Comparison of ENCODE assay signal across 8 cellular contexts in the genomic region with DNA sequence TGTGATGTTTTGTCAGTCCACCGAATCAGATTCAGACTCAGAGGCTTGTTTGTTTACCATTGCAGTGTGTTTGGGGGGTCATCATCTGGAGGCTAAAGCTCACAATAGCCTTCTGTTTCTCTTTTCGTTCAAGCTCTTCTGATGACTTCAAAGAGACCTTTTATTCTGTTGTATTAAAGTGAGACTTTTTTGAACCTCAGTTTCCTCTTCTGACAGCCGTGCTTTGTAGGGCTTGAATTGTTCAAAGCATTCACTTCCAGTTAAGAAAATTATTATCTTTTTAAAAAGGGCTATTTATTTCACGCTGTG. TPM values are rescaled to one million over a fixed set of nuclear protein-coding genes. Genes with fewer than 3 reads are reported as not detected.
DNase-seq lines count a peak whose midpoint lies in the region; ATAC-seq, FAIRE-seq and TF ChIP-seq lines count a peak whose summit lies in the region.

No MANE protein-coding gene starts in this region.

- CTCF ChIA-PET in activated CD4-positive, alpha-beta T cell treated with anti-CD3 and anti-CD28 coated beads for 36 hours (lab: Charles Lee), result interaction anchor here (0.7 to 9.4 kb wide), 9 partner anchors 9 to 160 kb away, joined by 3 to 58 read pairs (median 4); a partner anchor contains a TSS

- H3K9me3 Mint-ChIP-seq in activated CD4-positive, alpha-beta T cell treated with anti-CD3 and anti-CD28 coated beads for 36 hours (ENCODE audit: low read depth), result no peaks in the 10 kb centered on the region
- no peaks in the 10 kb centered on the region for H3K9me3 Mint-ChIP-seq in activated naive CD8-positive, alpha-beta T cell treated with anti-CD3 and anti-CD28 coated beads, Interleukin-2, amount 50 U/mL, for 24 hours

- no peak for FAIRE-seq in kidney (lab: Jason Lieb, UNC)

- TF ChIP-seq POLR2A in suprapubic skin (IDR thresholded peaks at IDR 0.05), result no peak

- no peaks in the 10 kb centered on the region for H3K27me3 ChIP-seq in suprapubic skin

- peaks cover 9 to 21% of the 10 kb centered on the region in 2 donors for H3K4me1 ChIP-seq in kidney (ENCODE audit: control insufficient read depth in 1 of 2, insufficient read depth in 1 of 2, low read depth in 1 of 2, low read length in 2 of 2)
- H3K4me1 ChIP-seq in suprapubic skin, result peaks cover 40% of the 10 kb centered on the region

- peak overlapping the region; percentile 71 to 78 for H3K9ac ChIP-seq in kidney (ENCODE audit: low read length in 2 of 2)

- H3K36me3 Mint-ChIP-seq in activated CD4-positive, alpha-beta T cell treated with anti-CD3 and anti-CD28 coated beads for 36 hours (ENCODE audit: low read depth), result peaks cover 13% of the 10 kb centered on the region
- peaks cover 9% of the 10 kb centered on the region for H3K36me3 Mint-ChIP-seq in activated naive CD8-positive, alpha-beta T cell treated with anti-CD3 and anti-CD28 coated beads, Interleukin-2, amount 50 U/mL, for 24 hours (ENCODE audit: low read depth)

- intact Hi-C loops in activated CD4-positive, alpha-beta T cell treated with anti-CD3 and anti-CD28 coated beads for 36 hours (cut with DNase I, micrococcal nuclease), result loop anchor here (2.0 to 5.0 kb wide), 4 partner anchors 21 to 158 kb away; a partner anchor contains a TSS
- intact Hi-C loops in kidney (cut with DNase I), result loop anchor here (10.0 kb wide), 1 partner anchor 81 kb away; no protein-coding TSS in a partner anchor

- H3K4me1 Mint-ChIP-seq in activated CD4-positive, alpha-beta T cell treated with anti-CD3 and anti-CD28 coated beads for 36 hours, result peaks cover 30% of the 10 kb centered on the region
- H3K4me1 Mint-ChIP-seq in activated naive CD8-positive, alpha-beta T cell treated with anti-CD3 and anti-CD28 coated beads, Interleukin-2, amount 50 U/mL, for 24 hours, result peaks cover 45% of the 10 kb centered on the region

- H3K4me3 ChIP-seq in kidney (ENCODE audit: low read length in 2 of 2) (peak overlapping the region; percentile 69 to 80), suprapubic skin (peak overlapping the region; percentile 81)

- H3K9me3 ChIP-seq in kidney (ENCODE audit: control insufficient read depth in 1 of 2, low read length in 2 of 2) (no peaks in the 10 kb centered on the region), suprapubic skin (no peaks in the 10 kb centered on the region)

- no peaks in the 10 kb centered on the region for H3K27me3 Mint-ChIP-seq in activated CD4-positive, alpha-beta T cell treated with anti-CD3 and anti-CD28 coated beads for 36 hours
- no peaks in the 10 kb centered on the region for H3K27me3 Mint-ChIP-seq in activated naive CD8-positive, alpha-beta T cell treated with anti-CD3 and anti-CD28 coated beads, Interleukin-2, amount 50 U/mL, for 24 hours

- TF ChIP-seq EP300 in suprapubic skin (IDR thresholded peaks at IDR 0.05), result no peak

- H3K27ac Mint-ChIP-seq in activated CD4-positive, alpha-beta T cell treated with anti-CD3 and anti-CD28 coated beads for 36 hours, result peak overlapping the region; percentile 96
- H3K27ac Mint-ChIP-seq in activated naive CD8-positive, alpha-beta T cell treated with anti-CD3 and anti-CD28 coated beads, Interleukin-2, amount 50 U/mL, for 24 hours, result peak overlapping the region; percentile 89

- TF ChIP-seq CTCF in kidney (IDR thresholded peaks at IDR 0.05; ENCODE audit: borderline replicate concordance, extremely low read depth, insufficient read depth) (no peak), suprapubic skin (IDR thresholded peaks at IDR 0.05) (no peak)

- no peak overlapping the region for H3K27ac ChIP-seq in kidney (ENCODE audit: low read depth in 2 of 2, low read length in 2 of 2)
- H3K27ac ChIP-seq in suprapubic skin, result no peak overlapping the region

- DNase-seq in activated CD4-positive, alpha-beta T cell treated with anti-CD3 and anti-CD28 coated beads for 36 hours, result no peak
- DNase-seq in activated CD4-positive, alpha-beta T cell treated with anti-CD3 and anti-CD28 coated beads for 4 hours, result no peak
- DNase-seq in activated naive CD8-positive, alpha-beta T cell treated with anti-CD3 and anti-CD28 coated beads, Interleukin-2, amount 50 U/mL, for 24 hours, result no peak
- DNase-seq in kidney (no peak), suprapubic skin (ENCODE audit: low spot score in 2 of 2) (no peak), H4 (ENCODE audit: low spot score) (no peak), NCI-H1694 treated with DMSO at 0.1 percent for 48 hours (lab: John Stamatoyannopoulos, UW) (no peak)

- H3K36me3 ChIP-seq in kidney (ENCODE audit: control insufficient read depth in 1 of 2, insufficient read depth in 2 of 2, low read length in 2 of 2) (peaks cover 0 to 3% of the 10 kb centered on the region in 2 donors), suprapubic skin (no peaks in the 10 kb centered on the region)

- 15% methylated on average over 4 of the region's 4 CpGs for WGBS in suprapubic skin

- peak overlapping the region; percentile 100 for H3K4me3 Mint-ChIP-seq in activated CD4-positive, alpha-beta T cell treated with anti-CD3 and anti-CD28 coated beads for 36 hours
- H3K4me3 Mint-ChIP-seq in activated naive CD8-positive, alpha-beta T cell treated with anti-CD3 and anti-CD28 coated beads, Interleukin-2, amount 50 U/mL, for 24 hours, result peak overlapping the region; percentile 97

- POLR2A ChIA-PET in activated CD4-positive, alpha-beta T cell treated with anti-CD3 and anti-CD28 coated beads for 36 hours (lab: Charles Lee), result interaction anchor here (1.1 kb wide), 1 partner anchor 28 kb away, joined by 4 read pairs; a partner anchor contains a TSS

- no peak for ATAC-seq in activated CD4-positive, alpha-beta T cell treated with anti-CD3 and anti-CD28 coated beads for 36 hours
- no peak for ATAC-seq in activated naive CD8-positive, alpha-beta T cell treated with anti-CD3 and anti-CD28 coated beads, Interleukin-2, amount 50 U/mL, for 24 hours
- no peak for ATAC-seq in HG02973 (IDR thresholded peaks at IDR 0.05; ENCODE audit: unreplicated experiment)

RNA-seq across cellular contexts. Expression of a gene that starts 1.3 kb away (rescaled TPM):
- 10 to 100 TPM; 35.2 to 50.7 TPM for total RNA-seq in activated CD4-positive, alpha-beta T cell treated with anti-CD3 and anti-CD28 coated beads for 36 hours
- 24.8 TPM for total RNA-seq in kidney
- 21.6 TPM for polyA plus RNA-seq in kidney (ENCODE audit: insufficient read depth, low read depth, low replicate concordance)
- total RNA-seq in suprapubic skin, result 10 to 100 TPM; 16.0 to 36.9 (median 21.8) TPM
- 41.7 and 48.8 TPM in 2 replicates for total RNA-seq in H4 (2014; rRNA removed; shearing (Covaris generic))

RNA-seq across cellular contexts. Expression of a gene that starts 27.6 kb away (rescaled TPM):
- total RNA-seq in activated CD4-positive, alpha-beta T cell treated with anti-CD3 and anti-CD28 coated beads for 36 hours, result 1 to 10 TPM; 2.3 to 7.9 TPM
- total RNA-seq in kidney (7.8 TPM), suprapubic skin (10 to 100 TPM; 10.9 to 14.4 (median 12.8) TPM)
- 6.4 TPM for polyA plus RNA-seq in kidney (ENCODE audit: insufficient read depth, low read depth, low replicate concordance)
- 7.1 and 24.6 TPM in 2 replicates for total RNA-seq in H4 (2014; rRNA removed; shearing (Covaris generic))

RNA-seq across cellular contexts. Expression of a gene that starts 27.9 kb away (rescaled TPM):
- 10 to 100 TPM; 16.4 to 16.9 TPM for total RNA-seq in activated CD4-positive, alpha-beta T cell treated with anti-CD3 and anti-CD28 coated beads for 36 hours
- total RNA-seq in kidney (14.9 TPM), suprapubic skin (1 to 10 TPM; 5.0 to 9.9 (median 8.0) TPM)
- 12.0 TPM for polyA plus RNA-seq in kidney (ENCODE audit: insufficient read depth, low read depth, low replicate concordance)
- total RNA-seq in H4 (2014; rRNA removed; shearing (Covaris generic)), result 6.2 and 12.0 TPM in 2 replicates
